ENCODE assay signal across 8 cellular contexts in genomic region chr4:70722199-70722791, GRCh38. TPM values are rescaled to one million over a fixed set of nuclear protein-coding genes. Genes with fewer than 3 reads are reported as not detected.
DNase-seq lines count a peak whose midpoint lies in the region; ATAC-seq, FAIRE-seq and TF ChIP-seq lines count a peak whose summit lies in the region.

No MANE protein-coding gene starts in this region.

- H3K27me3 ChIP-seq in esophagus muscularis mucosa (no peaks in the 10 kb centered on the region), pancreas (no peaks in the 10 kb centered on the region)

- no peak for TF ChIP-seq EP300 in esophagus muscularis mucosa (IDR thresholded peaks at IDR 0.05)

- H3K9me3 ChIP-seq in esophagus muscularis mucosa (no peaks in the 10 kb centered on the region), pancreas (no peaks in the 10 kb centered on the region)

- WGBS in esophagus muscularis mucosa = 52% methylated on average over 6 of the region's 7 CpGs
- WGBS in pancreas, 2 donors = 82 to 83% methylated on average over 7 of the region's 7 CpGs

- TF ChIP-seq CTCF in esophagus muscularis mucosa (IDR thresholded peaks at IDR 0.05) (no peak), pancreas (IDR thresholded peaks at IDR 0.05) (no peak)

- H3K27ac ChIP-seq in esophagus muscularis mucosa (replicated peaks in 1 of 4) (peak overlapping the region; percentile 73 to 80 (median 75)), pancreas (no peak overlapping the region)

- H3K4me1 ChIP-seq in esophagus muscularis mucosa (peaks cover 3 to 41% (median 31%) of the 10 kb centered on the region in 4 donors), pancreas (peaks cover 0 to 4% (median 3%) of the 10 kb centered on the region in 3 donors)

- DNase-seq in NCI-H82 (lab: John Stamatoyannopoulos, UW) (peak; percentile 77), NCI-H82 treated with DMSO at 0.1 percent for 48 hours (lab: John Stamatoyannopoulos, UW; ENCODE audit: unreplicated experiment) (no peak), esophagus muscularis mucosa (ENCODE audit: extremely low spot score) (no peak), pancreas (no peak), mesenteric fat pad (ENCODE audit: low spot score) (no peak), T1000 (lab: John Stamatoyannopoulos, UW) (no peak)
- DNase-seq in activated CD4-positive, alpha-beta T cell treated with anti-CD3 and anti-CD28 coated beads for 48 hours = peak; percentile 40

- H3K4me3 ChIP-seq in esophagus muscularis mucosa (peak overlapping the region; percentile 48 to 60 (median 52)), pancreas (peak overlapping the region in 1 of 4 donors; percentile 15)

- TF ChIP-seq POLR2A in esophagus muscularis mucosa (IDR thresholded peaks at IDR 0.05; ENCODE audit: low read depth) = no peak

- intact Hi-C loops in esophagus muscularis mucosa (cut with DNase I) (no loop called here), pancreas (cut with DNase I) (no loop called here)

- ATAC-seq in pancreas (peak in 3 of 4 donors; percentile 42 to 83 (median 71)), HG03460 (IDR thresholded peaks at IDR 0.05; ENCODE audit: unreplicated experiment) (no peak)

- H3K36me3 ChIP-seq in esophagus muscularis mucosa (no peaks in the 10 kb centered on the region), pancreas (no peaks in the 10 kb centered on the region)

- no peak for FAIRE-seq in pancreas (lab: Jason Lieb, UNC)

RNA-seq across cellular contexts. Expression of gene RUFY3, which starts 0.5 kb away (rescaled TPM):
- total RNA-seq in esophagus muscularis mucosa (10 to 100 TPM; 30.5 to 51.9 (median 33.2) TPM), pancreas (10 to 100 TPM; 18.3 to 42.1 (median 19.8) TPM), mesenteric fat pad (54.8 TPM)
- 10 to 100 TPM; 23.2 to 31.8 TPM for polyA plus RNA-seq in pancreas

RNA-seq across cellular contexts. Expression of gene UTP3, which starts 34.0 kb away (rescaled TPM):
- total RNA-seq in esophagus muscularis mucosa (10 to 100 TPM; 19.9 to 31.3 (median 21.8) TPM), pancreas (10 to 100 TPM in 3 of 6 donors, 1 to 10 TPM in 3; 6.5 to 12.2 (median 9.6) TPM), mesenteric fat pad (26.1 TPM)
- 10 to 100 TPM; 10.6 to 15.4 TPM for polyA plus RNA-seq in pancreas

RNA-seq across cellular contexts. Expression of gene JCHAIN, which starts 56.0 kb away (rescaled TPM):
- 10 to 100 TPM in 1 of 4 donors, 1 to 10 TPM in 3; 2.1 to 18.6 (median 3.9) TPM for total RNA-seq in esophagus muscularis mucosa
- total RNA-seq in pancreas = 100 to 1,000 TPM in 1 of 6 donors, 10 to 100 TPM in 1, 1 to 10 TPM in 3, under 1 TPM in 1; 0.42 to 122 (median 5.9) TPM
- polyA plus RNA-seq in pancreas = 1 to 10 TPM in 1 of 2 donors, under 1 TPM in 1; 0.38 to 2.0 TPM
- 9.4 TPM for total RNA-seq in mesenteric fat pad

Comparison
In these comparisons a context has a peak if more than half of its experiments do, and no peak if none do; other contexts are left out.
1. DNase-seq: peak in NCI-H82 (single experiment) and activated CD4-positive, alpha-beta T cell treated with anti-CD3 and anti-CD28 coated beads for 48 hours (single experiment); none in NCI-H82 treated with DMSO at 0.1 percent for 48 hours (single experiment), esophagus muscularis mucosa (single experiment), pancreas (0 of 6), mesenteric fat pad (single experiment) and T1000 (single experiment).
2. H3K27ac ChIP-seq: peak in esophagus muscularis mucosa (4 of 4); none in pancreas (0 of 4).